Comparison of ENCODE assay signal across 12 cellular contexts in the genomic region with DNA sequence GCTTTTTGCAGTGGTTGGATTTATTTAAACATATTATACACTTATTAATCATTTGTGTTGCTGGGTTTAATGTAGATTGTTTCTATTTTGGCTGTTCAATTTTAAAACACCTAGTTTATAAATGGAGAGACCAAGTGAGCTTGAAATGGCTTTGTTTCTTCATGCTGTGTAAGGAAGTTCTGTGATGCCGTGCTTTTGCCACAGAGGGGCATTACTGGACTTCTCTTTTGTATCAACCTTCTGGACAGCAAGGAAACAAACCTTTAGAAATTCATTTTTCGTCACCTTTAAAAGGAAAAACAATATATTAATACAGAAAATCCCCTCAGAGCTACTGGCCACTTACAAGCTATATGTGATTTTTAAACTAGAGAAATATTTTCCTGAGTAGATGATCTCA.
DNase-seq lines count a peak whose midpoint lies in the region; ATAC-seq and FAIRE-seq lines count a peak whose summit lies in the region.
"Had no signal": no experiment of that assay in that cellular context is flagged by ENCODE, and none has a peak within 500 bp of the region (broad histone marks: within the 10 kb centered on the region; RNA-seq: fewer than 3 reads in every experiment).

No MANE protein-coding gene starts in this region.

- H2AFZ ChIP-seq in mesenchymal stem cell (ENCODE audit: low read depth, low read length), result no peak overlapping the region

- no peak overlapping the region for H4K91ac ChIP-seq in mesenchymal stem cell (ENCODE audit: low read length)

- no peak overlapping the region for H3K18ac ChIP-seq in mesenchymal stem cell (ENCODE audit: low read depth in 1 of 2, low read length in 2 of 2)

- H3K27ac Mint-ChIP-seq in stimulated activated naive CD8-positive, alpha-beta T cell treated with anti-CD3 and anti-CD28 coated beads, Interleukin-15, amount 100 ng/mL, for 72 hours, result no peak overlapping the region
- H3K27ac Mint-ChIP-seq: activated naive CD4-positive, alpha-beta T cell treated with anti-CD3 and anti-CD28 coated beads for 36 hours had no signal

- no peak overlapping the region for H3K4ac ChIP-seq in mesenchymal stem cell (ENCODE audit: low read depth in 1 of 2, low read length in 2 of 2)

- no peak overlapping the region for H2BK5ac ChIP-seq in mesenchymal stem cell (ENCODE audit: low read depth, low read length, poor library complexity, severe bottlenecking)

- no peak overlapping the region for H3K14ac ChIP-seq in mesenchymal stem cell (ENCODE audit: low read length in 2 of 2)

- DNase-seq in Ammon's horn (ENCODE audit: low spot score) (peak; percentile 8), M059J (ENCODE audit: low read depth) (peak; percentile 71), amniotic epithelial cell (ENCODE audit: low read depth) (peak; percentile 0), mesenchymal stem cell (peak; percentile 11), globus pallidus (ENCODE audit: low spot score) (no peak), GM19239 (ENCODE audit: insufficient read length, low spot score) (no peak)
- DNase-seq in stimulated activated naive CD8-positive, alpha-beta T cell treated with anti-CD3 and anti-CD28 coated beads, Interleukin-15, amount 100 ng/mL, for 72 hours, result no peak
- DNase-seq: activated CD4-positive, CD25-positive, alpha-beta regulatory T cell; activated naive CD4-positive, alpha-beta T cell treated with anti-CD3 and anti-CD28 coated beads for 36 hours; kidney glomerular epithelial cell; right cardiac atrium had no signal

- no peaks in the 10 kb centered on the region for H3K9me3 Mint-ChIP-seq in stimulated activated naive CD8-positive, alpha-beta T cell treated with anti-CD3 and anti-CD28 coated beads, Interleukin-15, amount 100 ng/mL, for 72 hours
- H3K9me3 Mint-ChIP-seq: activated naive CD4-positive, alpha-beta T cell treated with anti-CD3 and anti-CD28 coated beads for 36 hours had no signal

- H3K9ac ChIP-seq in mesenchymal stem cell (ENCODE audit: low read length), result no peak overlapping the region

- H3K4me1 Mint-ChIP-seq in stimulated activated naive CD8-positive, alpha-beta T cell treated with anti-CD3 and anti-CD28 coated beads, Interleukin-15, amount 100 ng/mL, for 72 hours, result no peaks in the 10 kb centered on the region

- H3K27me3 ChIP-seq in mesenchymal stem cell (ENCODE audit: control insufficient read depth in 1 of 2, insufficient read depth in 1 of 2, low read length in 2 of 2), result no peaks in the 10 kb centered on the region

- H4K8ac ChIP-seq in mesenchymal stem cell (ENCODE audit: low read length), result no peak overlapping the region

- H2BK15ac ChIP-seq in mesenchymal stem cell (ENCODE audit: low read depth, poor library complexity, severe bottlenecking), result no peak overlapping the region

- no peak overlapping the region for H3K4me3 Mint-ChIP-seq in stimulated activated naive CD8-positive, alpha-beta T cell treated with anti-CD3 and anti-CD28 coated beads, Interleukin-15, amount 100 ng/mL, for 72 hours
- H3K4me3 Mint-ChIP-seq: activated naive CD4-positive, alpha-beta T cell treated with anti-CD3 and anti-CD28 coated beads for 36 hours had no signal

- no peak overlapping the region for H2BK120ac ChIP-seq in mesenchymal stem cell (ENCODE audit: low read depth, low read length)

- H3K79me1 ChIP-seq in mesenchymal stem cell (replicated peaks; ENCODE audit: low read length, poor library complexity, severe bottlenecking), result no peaks in the 10 kb centered on the region

- H3K4me3 ChIP-seq in mesenchymal stem cell (ENCODE audit: insufficient read depth in 1 of 2, low read depth in 1 of 2, low read length in 2 of 2), result no peak overlapping the region

- H3K27me3 Mint-ChIP-seq in stimulated activated naive CD8-positive, alpha-beta T cell treated with anti-CD3 and anti-CD28 coated beads, Interleukin-15, amount 100 ng/mL, for 72 hours, result no peaks in the 10 kb centered on the region

- H2AK5ac ChIP-seq in mesenchymal stem cell (ENCODE audit: low read length, severe bottlenecking), result no peak overlapping the region

- H3K27ac ChIP-seq in mesenchymal stem cell (ENCODE audit: low read length, poor library complexity, severe bottlenecking), result no peak overlapping the region

- no peak overlapping the region for H3K4me2 ChIP-seq in mesenchymal stem cell (ENCODE audit: low read length, poor library complexity, severe bottlenecking)

- ATAC-seq in stimulated activated naive CD8-positive, alpha-beta T cell treated with anti-CD3 and anti-CD28 coated beads, Interleukin-15, amount 100 ng/mL, for 72 hours, result no peak
- ATAC-seq in HG03025 (IDR thresholded peaks at IDR 0.05; ENCODE audit: low FRiP score, unreplicated experiment), result no peak
- ATAC-seq: right cardiac atrium had no signal

- WGBS in mesenchymal stem cell, result 83% methylated on average over 1 of the region's 2 CpGs

- no peak for FAIRE-seq in GM19239 (lab: Jason Lieb, UNC)

- H3K36me3 ChIP-seq in mesenchymal stem cell (ENCODE audit: control insufficient read depth in 1 of 2, insufficient read depth in 2 of 2, low read depth in 1 of 2, low read length in 2 of 2), result no peaks in the 10 kb centered on the region

- H3K9me3 ChIP-seq in mesenchymal stem cell (ENCODE audit: control insufficient read depth, low read length), result no peaks in the 10 kb centered on the region

- H2BK12ac ChIP-seq in mesenchymal stem cell (ENCODE audit: low read length in 2 of 2), result no peak overlapping the region

- H3K23ac ChIP-seq in mesenchymal stem cell (ENCODE audit: low read length in 2 of 2), result no peak overlapping the region

- H3K4me1 ChIP-seq in mesenchymal stem cell (ENCODE audit: control insufficient read depth, insufficient read depth, low read depth, low read length), result no peaks in the 10 kb centered on the region

Comparison
In these comparisons a context has a peak if more than half of its experiments do, and no peak if none do; other contexts are left out.
1. DNase-seq: peak in Ammon's horn (single experiment), M059J (single experiment), amniotic epithelial cell (single experiment) and mesenchymal stem cell (single experiment); none in globus pallidus (single experiment), GM19239 (single experiment) and stimulated activated naive CD8-positive, alpha-beta T cell treated with anti-CD3 and anti-CD28 coated beads, Interleukin-15, amount 100 ng/mL, for 72 hours (0 of 2).